27 cellular contexts compared by ENCODE assay signal in the genomic region with DNA sequence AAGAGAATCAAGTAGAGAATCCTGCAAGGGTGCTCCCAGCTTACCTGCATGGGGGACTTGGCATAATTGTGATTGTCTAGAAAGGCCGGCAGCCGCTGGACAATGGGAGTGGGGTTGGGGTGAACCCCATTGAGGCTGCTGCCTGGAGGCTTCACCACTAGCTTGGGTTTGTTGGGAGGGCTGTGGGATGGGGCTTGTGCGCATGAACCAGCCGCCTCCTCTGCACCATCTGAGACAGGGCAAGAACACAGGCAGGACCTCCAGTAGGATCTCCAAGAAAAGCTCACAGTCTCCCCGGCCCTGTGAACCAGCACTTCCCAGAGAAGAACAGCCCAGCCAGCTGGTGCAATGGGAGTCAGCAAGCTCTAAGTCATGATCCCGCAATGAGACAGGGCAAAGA. TPM values are rescaled to one million over a fixed set of nuclear protein-coding genes. Genes with fewer than 3 reads are reported as not detected.
DNase-seq lines count a peak whose midpoint lies in the region; ATAC-seq lines count a peak whose summit lies in the region.
"Had no signal": no experiment of that assay in that cellular context is flagged by ENCODE, and none has a peak within 500 bp of the region (broad histone marks: within the 10 kb centered on the region; RNA-seq: fewer than 3 reads in every experiment).

No MANE protein-coding gene starts in this region.

- H3K36me3 Mint-ChIP-seq in T-helper 17 cell (ENCODE audit: low read depth): peaks cover 5% of the 10 kb centered on the region

- peaks cover 14% of the 10 kb centered on the region for H3K4me1 Mint-ChIP-seq in T-helper 17 cell

- H3K4me1 ChIP-seq in right cardiac atrium (ENCODE audit: control insufficient read depth, insufficient read depth, low read length): no peaks in the 10 kb centered on the region

- H3K27ac ChIP-seq in right cardiac atrium (ENCODE audit: low read length) (no peak overlapping the region), skin epidermis (peak overlapping the region in 14 of 21 experiments; percentile 11 to 89 (median 70))
- H3K27ac ChIP-seq: adrenal gland, BLaER1, brain microvascular endothelial cell, gastroesophageal sphincter, thoracic aorta had no signal

- no peaks in the 10 kb centered on the region for H3K27me3 ChIP-seq in right cardiac atrium (ENCODE audit: control insufficient read depth, insufficient read depth)
- H3K27me3 ChIP-seq: adrenal gland, BLaER1, brain microvascular endothelial cell, gastroesophageal sphincter had no signal

- H3K4me3 Mint-ChIP-seq in T-helper 17 cell: no peak overlapping the region
- H3K4me3 Mint-ChIP-seq: stimulated activated naive B cell treated with anti-CD40 and anti-IgM and Interleukin-4, amounts not matched to agents 10 μg/mL and 1 μg/mL and 100 μg/mL, for 72 hours had no signal

- intact Hi-C loops in right cardiac atrium (cut with DNase I): no loop called here

- peak overlapping the region; percentile 45 for H3K27ac Mint-ChIP-seq in T-helper 17 cell

- DNase-seq in activated effector memory CD4-positive, alpha-beta T cell treated with anti-CD3 and anti-CD28 coated beads, Interleukin-2, amount 50 U/mL, for 16 hours: peak; percentile 61
- no peak for DNase-seq in activated effector memory CD4-positive, alpha-beta T cell treated with Interleukin-2 at 50 U/mL for 16 hours
- DNase-seq in T-helper 17 cell (peak in 1 of 3 donors; percentile 1), right cardiac atrium (peak in 2 of 3 donors; percentile 24 to 27)
- no peak for DNase-seq in effector CD4-positive, alpha-beta T cell
- DNase-seq: activated CD4-positive, alpha-beta T cell treated with anti-CD3 and anti-CD28 coated beads for 4 hours; activated gamma-delta T cell; brain microvascular endothelial cell; Calu3; effector CD8-positive, alpha-beta T cell; NCI-H2081; NCI-H345; OCI-M1; SHP77 treated with DMSO at 0.1 percent for 48 hours; stimulated activated CD4-positive, alpha-beta T cell treated with anti-CD3 and anti-CD28 coated beads, Interleukin-2, amount 100 ng/mL, for 48 hours; stimulated activated naive B cell treated with anti-CD40 and anti-IgM and Interleukin-4, amounts not matched to agents 10 μg/mL and 1 μg/mL and 100 μg/mL, for 72 hours; T-helper 1 cell had no signal

- H3K9me3 ChIP-seq in T-helper 17 cell (ENCODE audit: control insufficient read depth, low read length, poor library complexity, severe bottlenecking) (no peaks in the 10 kb centered on the region), right cardiac atrium (ENCODE audit: control insufficient read depth, low read length) (no peaks in the 10 kb centered on the region)
- H3K9me3 ChIP-seq: adrenal gland, BLaER1, gastroesophageal sphincter, thoracic aorta had no signal

- ATAC-seq in T-helper 17 cell (no peak), right cardiac atrium (no peak), GM18519 (IDR thresholded peaks at IDR 0.05; ENCODE audit: low FRiP score, unreplicated experiment) (no peak), HG02571 (IDR thresholded peaks at IDR 0.05; ENCODE audit: unreplicated experiment) (no peak)
- ATAC-seq: gastroesophageal sphincter; stimulated activated naive B cell treated with anti-CD40 and anti-IgM and Interleukin-4, amounts not matched to agents 10 μg/mL and 1 μg/mL and 100 μg/mL, for 72 hours had no signal

- no peak overlapping the region for H3K4me3 ChIP-seq in right cardiac atrium (ENCODE audit: low read length)
- H3K4me3 ChIP-seq in skin epidermis: peak overlapping the region in 3 of 7 experiments; percentile 7 to 38 (median 35)
- H3K4me3 ChIP-seq: adrenal gland, BLaER1, gastroesophageal sphincter, thoracic aorta had no signal

- H3K27me3 Mint-ChIP-seq in T-helper 17 cell: no peaks in the 10 kb centered on the region
- H3K27me3 Mint-ChIP-seq: IgD-negative memory B cell; stimulated activated naive B cell treated with anti-CD40 and anti-IgM and Interleukin-4, amounts not matched to agents 10 μg/mL and 1 μg/mL and 100 μg/mL, for 72 hours had no signal

- WGBS in right cardiac atrium: 95% methylated on average over 6 of the region's 6 CpGs

RNA-seq across cellular contexts. Expression of a gene that starts 4.7 kb away (rescaled TPM):
- 100 to 1,000 TPM; 107 to 114 TPM for total RNA-seq in T-helper 17 cell
- total RNA-seq in right cardiac atrium: 10 to 100 TPM; 48.4 to 59.1 (median 55.9) TPM
- 43.0 TPM for polyA plus RNA-seq in right cardiac atrium

RNA-seq across cellular contexts. Expression of a gene that starts 5.4 kb away (rescaled TPM):
- total RNA-seq in T-helper 17 cell (10 to 100 TPM; 11.1 to 13.0 TPM), right cardiac atrium (10 to 100 TPM; 15.9 to 28.5 (median 18.3) TPM)
- 10.9 TPM for polyA plus RNA-seq in right cardiac atrium

RNA-seq across cellular contexts. Expression of a gene that starts 39.8 kb away (rescaled TPM):
- total RNA-seq in T-helper 17 cell (1 to 10 TPM; 1.5 to 2.3 TPM), right cardiac atrium (10 to 100 TPM in 1 of 4 donors, 1 to 10 TPM in 3; 4.7 to 13.1 (median 8.3) TPM)
- polyA plus RNA-seq in right cardiac atrium: 11.2 TPM

RNA-seq across cellular contexts. Expression of a gene that starts 48.8 kb away (rescaled TPM):
- total RNA-seq in T-helper 17 cell (1 to 10 TPM; 3.7 to 3.8 TPM), right cardiac atrium (1,000 to 10,000 TPM; 2,349 to 3,477 (median 2,851) TPM)
- polyA plus RNA-seq in right cardiac atrium: 6,305 TPM
- total RNA-seq: lung microvascular endothelial cell, pulmonary artery endothelial cell had no signal
- polyA plus RNA-seq: IgD-negative memory B cell had no signal

RNA-seq across cellular contexts. Expression of a gene that starts 50.3 kb away (rescaled TPM):
- total RNA-seq in T-helper 17 cell (100 to 1,000 TPM; 121 to 146 TPM), right cardiac atrium (10 to 100 TPM; 48.6 to 59.2 (median 53.0) TPM)
- 31.2 TPM for polyA plus RNA-seq in right cardiac atrium

Comparison
In these comparisons a context has a peak if more than half of its experiments do, and no peak if none do; other contexts are left out.
1. DNase-seq: peak in activated effector memory CD4-positive, alpha-beta T cell treated with anti-CD3 and anti-CD28 coated beads, Interleukin-2, amount 50 U/mL, for 16 hours (single experiment) and right cardiac atrium (2 of 3); none in activated effector memory CD4-positive, alpha-beta T cell treated with Interleukin-2 at 50 U/mL for 16 hours (single experiment) and effector CD4-positive, alpha-beta T cell (single experiment).